In genomic region chr11:28139848-28140415, GRCh38 we compare ENCODE assay signal across 20 cellular contexts. TPM values are rescaled to one million over a fixed set of nuclear protein-coding genes. Genes with fewer than 3 reads are reported as not detected.
DNase-seq lines count a peak whose midpoint lies in the region; ATAC-seq and TF ChIP-seq lines count a peak whose summit lies in the region.
"Had no signal": no experiment of that assay in that cellular context is flagged by ENCODE, and none has a peak within 500 bp of the region (broad histone marks: within the 10 kb centered on the region; RNA-seq: fewer than 3 reads in every experiment).

No MANE protein-coding gene starts in this region.

- DNase-seq in HAP-1 (ENCODE audit: low spot score in 2 of 2) (peak; percentile 82 to 85), mammary epithelial cell (no peak), T-helper 17 cell (no peak), aorta (no peak), body of pancreas (no peak)
- DNase-seq: EL; H7; MV-4-11; NCI-H1105 treated with DMSO at 0.1 percent for 48 hours; NCI-H2029 treated with DMSO at 0.1 percent for 48 hours; NCI-H510A treated with DMSO at 0.1 percent for 48 hours; NCI-H774; NK-92 treated with Interleukin-12 subunit alpha and Interleukin-12 subunit beta, amount 100 ng/mL, for 24 hours had no signal

- no peaks in the 10 kb centered on the region for H3K79me2 ChIP-seq in mammary epithelial cell (ENCODE audit: insufficient read depth, low read length)

- no peak overlapping the region for H3K27ac Mint-ChIP-seq in T-helper 17 cell
- H3K27ac Mint-ChIP-seq: B cell had no signal

- no peak overlapping the region for H3K4me2 ChIP-seq in mammary epithelial cell (ENCODE audit: insufficient read depth, low read depth, low read length)
- H3K4me2 ChIP-seq: A549 had no signal

- no peak for ATAC-seq in T-helper 17 cell
- no peak for ATAC-seq in aorta (ENCODE audit: low FRiP score)
- ATAC-seq in body of pancreas: no peak
- ATAC-seq: A549, Panc1, SK-N-SH treated with all-trans-retinoic acid at 6 μM for 48 hours had no signal

- BruUV-seq in mammary epithelial cell (replicated peaks; lab: Mats Ljungman, UMichigan): no TSS peak

- in situ Hi-C loops in HAP-1 (cut with MboI; ENCODE audit: low sequenced_read_pairs) (no loop called here), mammary epithelial cell (cut with MboI; ENCODE audit: low sequenced_read_pairs in 2 of 2) (no loop called here)

- H2AFZ ChIP-seq in mammary epithelial cell (ENCODE audit: low read depth, low read length): no peak overlapping the region

- no peaks in the 10 kb centered on the region for H4K20me1 ChIP-seq in mammary epithelial cell (ENCODE audit: insufficient read depth, low read length)

- no peaks in the 10 kb centered on the region for H3K36me3 Mint-ChIP-seq in T-helper 17 cell (ENCODE audit: low read depth)

- intact Hi-C loops in mammary epithelial cell (cut with micrococcal nuclease) (no loop called here), aorta (cut with DNase I) (no loop called here), body of pancreas (cut with DNase I) (no loop called here)

- CTCF ChIA-PET in mammary epithelial cell (lab: Charles Lee; ENCODE audit: low non-redundant PET): no interaction called here

- H3K36me3 ChIP-seq in HAP-1 (replicated peaks) (no peaks in the 10 kb centered on the region; the same call in 1 of the 2 replicates), HUES64 (ENCODE audit: insufficient read depth, low read length) (peaks cover 50% of the 10 kb centered on the region), mammary epithelial cell (ENCODE audit: insufficient read depth, low read length) (no peaks in the 10 kb centered on the region), iPS-20b (ENCODE audit: insufficient read depth, low read depth, low read length) (peaks cover 22% of the 10 kb centered on the region), aorta (ENCODE audit: control insufficient read depth in 1 of 2, insufficient read depth in 2 of 2, low read length in 1 of 2) (peaks cover 0 to 1% of the 10 kb centered on the region in 2 donors), body of pancreas (replicated peaks in 1 of 2; ENCODE audit: insufficient read depth in 1 of 2, low read depth in 2 of 2) (peaks cover 0 to 5% of the 10 kb centered on the region in 2 donors)

- peaks cover 13% of the 10 kb centered on the region for H3K4me1 ChIP-seq in HAP-1
- H3K4me1 ChIP-seq in HUES64 (ENCODE audit: insufficient read depth, low read length): peaks cover 9% of the 10 kb centered on the region; the same call in 1 of the 2 replicates
- peaks cover 24% of the 10 kb centered on the region for H3K4me1 ChIP-seq in mammary epithelial cell (ENCODE audit: insufficient read depth, low read length)
- H3K4me1 ChIP-seq in iPS-20b (ENCODE audit: insufficient read depth, low read length): no peaks in the 10 kb centered on the region
- H3K4me1 ChIP-seq in aorta (ENCODE audit: control insufficient read depth in 1 of 2, insufficient read depth in 2 of 2, low read length in 2 of 2): no peaks in the 10 kb centered on the region
- no peaks in the 10 kb centered on the region for H3K4me1 ChIP-seq in body of pancreas

- peaks cover 7% of the 10 kb centered on the region for H3K4me1 Mint-ChIP-seq in T-helper 17 cell
- H3K4me1 Mint-ChIP-seq: CD14-positive monocyte had no signal

- 86% methylated on average over 5 of the region's 5 CpGs for WGBS in HUES64
- 94% methylated on average over 5 of the region's 5 CpGs for WGBS in mammary epithelial cell (ENCODE audit: low coverage, missing lambda C conversion rate)
- WGBS in aorta, 2 donors: 98 to 99% methylated on average over 5 of the region's 5 CpGs
- 92 to 99% methylated on average over 5 of the region's 5 CpGs for WGBS in body of pancreas, 2 donors

- H3K9me3 ChIP-seq in HAP-1 (peaks cover 12% of the 10 kb centered on the region; the same call in 1 of the 2 replicates), HUES64 (ENCODE audit: insufficient read depth, low read depth, low read length) (peaks cover 64% of the 10 kb centered on the region), mammary epithelial cell (replicated peaks; ENCODE audit: insufficient read depth, low read length) (peaks cover 28% of the 10 kb centered on the region), iPS-20b (ENCODE audit: insufficient read depth, low read depth, low read length) (peaks cover 60% of the 10 kb centered on the region), T-helper 17 cell (ENCODE audit: control insufficient read depth, low read length, poor library complexity, severe bottlenecking) (peaks cover 7% of the 10 kb centered on the region), aorta (ENCODE audit: control insufficient read depth, low read length) (peaks cover 4% of the 10 kb centered on the region), body of pancreas (peaks cover 0 to 28% (median 0%) of the 10 kb centered on the region in 3 donors)

- H3K27me3 ChIP-seq in HAP-1 (ENCODE audit: low read depth) (no peaks in the 10 kb centered on the region), HUES64 (ENCODE audit: insufficient read depth, low read length) (no peaks in the 10 kb centered on the region), mammary epithelial cell (ENCODE audit: insufficient read depth, low read length) (no peaks in the 10 kb centered on the region), iPS-20b (ENCODE audit: insufficient read depth, low read length) (no peaks in the 10 kb centered on the region), aorta (ENCODE audit: control insufficient read depth in 1 of 2, insufficient read depth in 2 of 2, low read length in 1 of 2) (no peaks in the 10 kb centered on the region), body of pancreas (no peaks in the 10 kb centered on the region)

- TF ChIP-seq POLR2A in body of pancreas (IDR thresholded peaks at IDR 0.05): no peak

- no peak overlapping the region for H3K4me3 Mint-ChIP-seq in T-helper 17 cell
- H3K4me3 Mint-ChIP-seq: B cell, CD14-positive monocyte had no signal

- dilution Hi-C loops in mammary epithelial cell (cut with HindIII; ENCODE audit: low sequenced_read_pairs): no loop called here

- no peaks in the 10 kb centered on the region for H3K27me3 Mint-ChIP-seq in T-helper 17 cell
- H3K27me3 Mint-ChIP-seq: B cell had no signal

- H3K27ac ChIP-seq in HUES64 (ENCODE audit: low read depth, low read length) (peak overlapping the region; percentile 80; the same call in 1 of the 2 replicates), mammary epithelial cell (ENCODE audit: insufficient read depth, low read depth, low read length) (peak overlapping the region; percentile 68), iPS-20b (ENCODE audit: low read length) (no peak overlapping the region), aorta (ENCODE audit: low read depth in 1 of 2, low read length in 2 of 2) (no peak overlapping the region), body of pancreas (no peak overlapping the region)

- TF ChIP-seq CTCF in mammary epithelial cell (conservative IDR thresholded peaks at IDR 0.05 in 1 of 2, IDR thresholded peaks at IDR 0.05 in 1 of 2; ENCODE audit: extremely low read depth in 1 of 2, insufficient read depth in 1 of 2, low read depth in 1 of 2, low read length in 2 of 2): no peak
- no peak for TF ChIP-seq CTCF in body of pancreas (IDR thresholded peaks at IDR 0.05)

- H3K9ac ChIP-seq in HUES64 (ENCODE audit: low read depth, low read length): no peak overlapping the region
- no peak overlapping the region for H3K9ac ChIP-seq in mammary epithelial cell (ENCODE audit: insufficient read depth, low read length)
- peak overlapping the region; percentile 24 for H3K9ac ChIP-seq in iPS-20b (ENCODE audit: low read depth, low read length)

- no peak overlapping the region for H3K4me3 ChIP-seq in HAP-1
- no peak overlapping the region for H3K4me3 ChIP-seq in HUES64 (ENCODE audit: low read length)
- no peak overlapping the region for H3K4me3 ChIP-seq in mammary epithelial cell (replicated peaks in 1 of 3; ENCODE audit: insufficient read depth in 1 of 3, low read depth in 2 of 3, low read length in 3 of 3)
- H3K4me3 ChIP-seq in iPS-20b (ENCODE audit: low read length): peak overlapping the region; percentile 30; the same call in 1 of the 2 replicates
- H3K4me3 ChIP-seq in aorta (ENCODE audit: low read length in 2 of 2): no peak overlapping the region
- H3K4me3 ChIP-seq in body of pancreas: no peak overlapping the region
- H3K4me3 ChIP-seq: A549 had no signal

RNA-seq across cellular contexts. Expression of gene METTL15, which starts 31.7 kb away (rescaled TPM):
- 7.8 TPM for polyA plus RNA-seq in HUES64 (2013, experiment 1 of 2)
- polyA plus RNA-seq in HUES64 (2013, experiment 2 of 2): 10.2 TPM
- total RNA-seq in mammary epithelial cell: 10 to 100 TPM; 17.2 to 17.9 TPM
- 6.5 TPM for polyA plus RNA-seq in mammary epithelial cell
- 8.3 TPM for polyA minus RNA-seq in mammary epithelial cell
- 1 to 10 TPM; 9.4 to 9.5 TPM for total RNA-seq in T-helper 17 cell
- total RNA-seq in aorta: 10 to 100 TPM; 16.3 to 19.2 TPM
- 1 to 10 TPM; 2.4 to 4.6 TPM for polyA plus RNA-seq in aorta
- 1 to 10 TPM; 5.2 to 8.2 TPM for total RNA-seq in body of pancreas

RNA-seq across cellular contexts. Expression of gene KIF18A, which starts 32.0 kb away (rescaled TPM):
- polyA plus RNA-seq in HUES64 (2013, experiment 1 of 2): 18.0 TPM
- polyA plus RNA-seq in HUES64 (2013, experiment 2 of 2): 19.1 TPM
- total RNA-seq in mammary epithelial cell (10 to 100 TPM in 1 of 2 donors, 1 to 10 TPM in 1; 1.0 to 11.6 TPM), T-helper 17 cell (1 to 10 TPM; 5.3 to 8.9 TPM), aorta (1 to 10 TPM in 1 of 2 donors, under 1 TPM in 1; 0.60 to 1.0 TPM), body of pancreas (under 1 TPM in 1 of 2 donors, not detected in 1; 0.52 TPM)
- polyA plus RNA-seq in mammary epithelial cell (6.8 TPM), aorta (under 1 TPM; 0.05 to 0.88 TPM)
- 2.1 TPM for polyA minus RNA-seq in mammary epithelial cell

Comparison
In these comparisons a context has a peak if more than half of its experiments do, and no peak if none do; other contexts are left out.
1. DNase-seq: peak in HAP-1 (2 of 2); none in mammary epithelial cell (single experiment), T-helper 17 cell (0 of 3), aorta (0 of 2) and body of pancreas (0 of 4).
2. H3K27ac ChIP-seq: peak in HUES64 (single experiment) and mammary epithelial cell (single experiment); none in iPS-20b (single experiment), aorta (0 of 2) and body of pancreas (0 of 4).